Comparison of ENCODE assay signal across 1 cellular context in genomic region chr19:40778045-40778864, GRCh38.
TF ChIP-seq lines count a peak whose summit lies in the region.

A gene with protein sequence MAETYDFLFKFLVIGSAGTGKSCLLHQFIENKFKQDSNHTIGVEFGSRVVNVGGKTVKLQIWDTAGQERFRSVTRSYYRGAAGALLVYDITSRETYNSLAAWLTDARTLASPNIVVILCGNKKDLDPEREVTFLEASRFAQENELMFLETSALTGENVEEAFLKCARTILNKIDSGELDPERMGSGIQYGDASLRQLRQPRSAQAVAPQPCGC (plus strand): TSS chr19:40778247. CDS start chr19:40778376, 129 bp downstream.

TF ChIP-seq in HepG2, 621 proteins besides CTCF, POLR2A, EP300 and RAD21 (continued from another document and continues in another):
- peak; percentile 39; the same call in 1 of the 2 replicates for TF ChIP-seq NR2C2 (CRISPR knock-in tag; IDR thresholded peaks at IDR 0.05; ENCODE audit: borderline replicate concordance)
- TF ChIP-seq CAMTA2 (CRISPR knock-in tag; IDR thresholded peaks at IDR 0.05; ENCODE audit: borderline replicate concordance) = no peak
- TF ChIP-seq ELF1 (CRISPR knock-in tag; IDR thresholded peaks at IDR 0.05) = peak; percentile 96
- TF ChIP-seq SIN3B (IDR thresholded peaks at IDR 0.05; ENCODE audit: low read length) = no peak
- TF ChIP-seq XRCC5 (optimal IDR thresholded peaks at IDR 0.05; ENCODE audit: low read length) = no peak
- no peak for TF ChIP-seq ZNF3 (CRISPR knock-in tag; IDR thresholded peaks at IDR 0.05)
- peak; percentile 77 for TF ChIP-seq SALL2 (CRISPR knock-in tag; IDR thresholded peaks at IDR 0.05)
- no peak for TF ChIP-seq JARID2 (CRISPR knock-in tag; IDR thresholded peaks at IDR 0.05; ENCODE audit: insufficient replicate concordance)
- TF ChIP-seq TRIM24 (CRISPR knock-in tag; IDR thresholded peaks at IDR 0.05) = no peak
- TF ChIP-seq, protein P1, sequence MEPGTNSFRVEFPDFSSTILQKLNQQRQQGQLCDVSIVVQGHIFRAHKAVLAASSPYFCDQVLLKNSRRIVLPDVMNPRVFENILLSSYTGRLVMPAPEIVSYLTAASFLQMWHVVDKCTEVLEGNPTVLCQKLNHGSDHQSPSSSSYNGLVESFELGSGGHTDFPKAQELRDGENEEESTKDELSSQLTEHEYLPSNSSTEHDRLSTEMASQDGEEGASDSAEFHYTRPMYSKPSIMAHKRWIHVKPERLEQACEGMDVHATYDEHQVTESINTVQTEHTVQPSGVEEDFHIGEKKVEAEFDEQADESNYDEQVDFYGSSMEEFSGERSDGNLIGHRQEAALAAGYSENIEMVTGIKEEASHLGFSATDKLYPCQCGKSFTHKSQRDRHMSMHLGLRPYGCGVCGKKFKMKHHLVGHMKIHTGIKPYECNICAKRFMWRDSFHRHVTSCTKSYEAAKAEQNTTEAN (CRISPR knock-in tag; conservative IDR thresholded peaks at IDR 0.05) = no peak
- TF ChIP-seq MYC (CRISPR knock-in tag; IDR thresholded peaks at IDR 0.05; ENCODE audit: borderline replicate concordance) = no peak
- no peak for TF ChIP-seq HNRNPL (IDR thresholded peaks at IDR 0.05; ENCODE audit: low read depth, low read length)
- TF ChIP-seq NFATC3 (CRISPR knock-in tag; IDR thresholded peaks at IDR 0.05) = no peak
- no peak; the same call in 1 of the 2 replicates for TF ChIP-seq ESRRA (CRISPR knock-in tag; IDR thresholded peaks at IDR 0.05; ENCODE audit: low read depth)
- peak; percentile 70 for TF ChIP-seq PBX2 (CRISPR knock-in tag; IDR thresholded peaks at IDR 0.05)
- TF ChIP-seq RARA (CRISPR knock-in tag; IDR thresholded peaks at IDR 0.05) = no peak
- no peak for TF ChIP-seq ZNF207 (IDR thresholded peaks at IDR 0.05; ENCODE audit: borderline replicate concordance)
- no peak for TF ChIP-seq ZNF44 (CRISPR knock-in tag; IDR thresholded peaks at IDR 0.05)
- no peak for TF ChIP-seq ZFP41 (CRISPR knock-in tag; IDR thresholded peaks at IDR 0.05; ENCODE audit: borderline replicate concordance)
- no peak for TF ChIP-seq KDM3A (CRISPR knock-in tag; IDR thresholded peaks at IDR 0.05; ENCODE audit: low read depth)
- TF ChIP-seq MATR3 (CRISPR knock-in tag; IDR thresholded peaks at IDR 0.05) = no peak
- no peak for TF ChIP-seq HOXD1 (CRISPR knock-in tag; IDR thresholded peaks at IDR 0.05)
- TF ChIP-seq ZNF260 (CRISPR knock-in tag; IDR thresholded peaks at IDR 0.05; ENCODE audit: borderline replicate concordance, low read depth) = no peak
- no peak for TF ChIP-seq ISL2 (CRISPR knock-in tag; IDR thresholded peaks at IDR 0.05)
- TF ChIP-seq JUNB (CRISPR knock-in tag; IDR thresholded peaks at IDR 0.05; ENCODE audit: borderline replicate concordance) = no peak
- TF ChIP-seq, protein P2, sequence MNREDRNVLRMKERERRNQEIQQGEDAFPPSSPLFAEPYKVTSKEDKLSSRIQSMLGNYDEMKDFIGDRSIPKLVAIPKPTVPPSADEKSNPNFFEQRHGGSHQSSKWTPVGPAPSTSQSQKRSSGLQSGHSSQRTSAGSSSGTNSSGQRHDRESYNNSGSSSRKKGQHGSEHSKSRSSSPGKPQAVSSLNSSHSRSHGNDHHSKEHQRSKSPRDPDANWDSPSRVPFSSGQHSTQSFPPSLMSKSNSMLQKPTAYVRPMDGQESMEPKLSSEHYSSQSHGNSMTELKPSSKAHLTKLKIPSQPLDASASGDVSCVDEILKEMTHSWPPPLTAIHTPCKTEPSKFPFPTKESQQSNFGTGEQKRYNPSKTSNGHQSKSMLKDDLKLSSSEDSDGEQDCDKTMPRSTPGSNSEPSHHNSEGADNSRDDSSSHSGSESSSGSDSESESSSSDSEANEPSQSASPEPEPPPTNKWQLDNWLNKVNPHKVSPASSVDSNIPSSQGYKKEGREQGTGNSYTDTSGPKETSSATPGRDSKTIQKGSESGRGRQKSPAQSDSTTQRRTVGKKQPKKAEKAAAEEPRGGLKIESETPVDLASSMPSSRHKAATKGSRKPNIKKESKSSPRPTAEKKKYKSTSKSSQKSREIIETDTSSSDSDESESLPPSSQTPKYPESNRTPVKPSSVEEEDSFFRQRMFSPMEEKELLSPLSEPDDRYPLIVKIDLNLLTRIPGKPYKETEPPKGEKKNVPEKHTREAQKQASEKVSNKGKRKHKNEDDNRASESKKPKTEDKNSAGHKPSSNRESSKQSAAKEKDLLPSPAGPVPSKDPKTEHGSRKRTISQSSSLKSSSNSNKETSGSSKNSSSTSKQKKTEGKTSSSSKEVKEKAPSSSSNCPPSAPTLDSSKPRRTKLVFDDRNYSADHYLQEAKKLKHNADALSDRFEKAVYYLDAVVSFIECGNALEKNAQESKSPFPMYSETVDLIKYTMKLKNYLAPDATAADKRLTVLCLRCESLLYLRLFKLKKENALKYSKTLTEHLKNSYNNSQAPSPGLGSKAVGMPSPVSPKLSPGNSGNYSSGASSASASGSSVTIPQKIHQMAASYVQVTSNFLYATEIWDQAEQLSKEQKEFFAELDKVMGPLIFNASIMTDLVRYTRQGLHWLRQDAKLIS (CRISPR knock-in tag; IDR thresholded peaks at IDR 0.05) = no peak
- TF ChIP-seq, protein P3, sequence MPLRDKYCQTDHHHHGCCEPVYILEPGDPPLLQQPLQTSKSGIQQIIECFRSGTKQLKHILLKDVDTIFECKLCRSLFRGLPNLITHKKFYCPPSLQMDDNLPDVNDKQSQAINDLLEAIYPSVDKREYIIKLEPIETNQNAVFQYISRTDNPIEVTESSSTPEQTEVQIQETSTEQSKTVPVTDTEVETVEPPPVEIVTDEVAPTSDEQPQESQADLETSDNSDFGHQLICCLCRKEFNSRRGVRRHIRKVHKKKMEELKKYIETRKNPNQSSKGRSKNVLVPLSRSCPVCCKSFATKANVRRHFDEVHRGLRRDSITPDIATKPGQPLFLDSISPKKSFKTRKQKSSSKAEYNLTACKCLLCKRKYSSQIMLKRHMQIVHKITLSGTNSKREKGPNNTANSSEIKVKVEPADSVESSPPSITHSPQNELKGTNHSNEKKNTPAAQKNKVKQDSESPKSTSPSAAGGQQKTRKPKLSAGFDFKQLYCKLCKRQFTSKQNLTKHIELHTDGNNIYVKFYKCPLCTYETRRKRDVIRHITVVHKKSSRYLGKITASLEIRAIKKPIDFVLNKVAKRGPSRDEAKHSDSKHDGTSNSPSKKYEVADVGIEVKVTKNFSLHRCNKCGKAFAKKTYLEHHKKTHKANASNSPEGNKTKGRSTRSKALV (CRISPR knock-in tag; IDR thresholded peaks at IDR 0.05) = no peak
- TF ChIP-seq RNF219 (CRISPR knock-in tag; IDR thresholded peaks at IDR 0.05) = no peak
- TF ChIP-seq ONECUT2 (CRISPR knock-in tag; IDR thresholded peaks at IDR 0.05) = 0 out of 2 replicates have a peak, but pooled peaks have one; percentile 62
- TF ChIP-seq CHCHD3 (CRISPR knock-in tag; IDR thresholded peaks at IDR 0.05) = no peak
- TF ChIP-seq, protein P4, sequence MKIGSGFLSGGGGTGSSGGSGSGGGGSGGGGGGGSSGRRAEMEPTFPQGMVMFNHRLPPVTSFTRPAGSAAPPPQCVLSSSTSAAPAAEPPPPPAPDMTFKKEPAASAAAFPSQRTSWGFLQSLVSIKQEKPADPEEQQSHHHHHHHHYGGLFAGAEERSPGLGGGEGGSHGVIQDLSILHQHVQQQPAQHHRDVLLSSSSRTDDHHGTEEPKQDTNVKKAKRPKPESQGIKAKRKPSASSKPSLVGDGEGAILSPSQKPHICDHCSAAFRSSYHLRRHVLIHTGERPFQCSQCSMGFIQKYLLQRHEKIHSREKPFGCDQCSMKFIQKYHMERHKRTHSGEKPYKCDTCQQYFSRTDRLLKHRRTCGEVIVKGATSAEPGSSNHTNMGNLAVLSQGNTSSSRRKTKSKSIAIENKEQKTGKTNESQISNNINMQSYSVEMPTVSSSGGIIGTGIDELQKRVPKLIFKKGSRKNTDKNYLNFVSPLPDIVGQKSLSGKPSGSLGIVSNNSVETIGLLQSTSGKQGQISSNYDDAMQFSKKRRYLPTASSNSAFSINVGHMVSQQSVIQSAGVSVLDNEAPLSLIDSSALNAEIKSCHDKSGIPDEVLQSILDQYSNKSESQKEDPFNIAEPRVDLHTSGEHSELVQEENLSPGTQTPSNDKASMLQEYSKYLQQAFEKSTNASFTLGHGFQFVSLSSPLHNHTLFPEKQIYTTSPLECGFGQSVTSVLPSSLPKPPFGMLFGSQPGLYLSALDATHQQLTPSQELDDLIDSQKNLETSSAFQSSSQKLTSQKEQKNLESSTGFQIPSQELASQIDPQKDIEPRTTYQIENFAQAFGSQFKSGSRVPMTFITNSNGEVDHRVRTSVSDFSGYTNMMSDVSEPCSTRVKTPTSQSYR (CRISPR knock-in tag; IDR thresholded peaks at IDR 0.05; ENCODE audit: borderline replicate concordance) = no peak
- TF ChIP-seq ZBTB7B (CRISPR knock-in tag; IDR thresholded peaks at IDR 0.05) = no peak
- TF ChIP-seq ZNF180 (CRISPR knock-in tag; IDR thresholded peaks at IDR 0.05; ENCODE audit: borderline replicate concordance, low read depth) = no peak
- no peak for TF ChIP-seq ZNF460 (CRISPR knock-in tag; IDR thresholded peaks at IDR 0.05; ENCODE audit: borderline replicate concordance)
- no peak for TF ChIP-seq FUBP1 (CRISPR knock-in tag; IDR thresholded peaks at IDR 0.05; ENCODE audit: borderline replicate concordance)
- no peak for TF ChIP-seq CCAR2 (optimal IDR thresholded peaks at IDR 0.05; ENCODE audit: low read depth, low read length)
- no peak for TF ChIP-seq AKAP8 (CRISPR knock-in tag; IDR thresholded peaks at IDR 0.05)
- no peak for TF ChIP-seq ZNF607 (CRISPR knock-in tag; IDR thresholded peaks at IDR 0.05; ENCODE audit: borderline replicate concordance)
- no peak for TF ChIP-seq MTA3 (CRISPR knock-in tag; IDR thresholded peaks at IDR 0.05)
- no peak for TF ChIP-seq GFI1 (CRISPR knock-in tag; IDR thresholded peaks at IDR 0.05; ENCODE audit: borderline replicate concordance)
- TF ChIP-seq ZNF562 (CRISPR knock-in tag; IDR thresholded peaks at IDR 0.05; ENCODE audit: borderline replicate concordance) = no peak
- peak; percentile 52 for TF ChIP-seq YEATS2 (CRISPR knock-in tag; IDR thresholded peaks at IDR 0.05; ENCODE audit: borderline replicate concordance)
- no peak for TF ChIP-seq RFXANK (CRISPR knock-in tag; IDR thresholded peaks at IDR 0.05)
- no peak for TF ChIP-seq TCF7 (IDR thresholded peaks at IDR 0.05; ENCODE audit: low read depth)
- no peak for TF ChIP-seq HOXA3 (CRISPR knock-in tag; IDR thresholded peaks at IDR 0.05)
- TF ChIP-seq POGZ (CRISPR knock-in tag; IDR thresholded peaks at IDR 0.05) = peak; percentile 54; the same call in 1 of the 2 replicates
- TF ChIP-seq PRDM15 (CRISPR knock-in tag; IDR thresholded peaks at IDR 0.05) = peak; percentile 56; the same call in 1 of the 2 replicates
- TF ChIP-seq PTBP1 (IDR thresholded peaks at IDR 0.05; ENCODE audit: low read depth, low read length, poor library complexity, severe bottlenecking) = no peak
